ENCODE assay signal across 8 cellular contexts in genomic region chr17:77391668-77392375, GRCh38.
DNase-seq lines count a peak whose midpoint lies in the region; ATAC-seq and TF ChIP-seq lines count a peak whose summit lies in the region.

No MANE protein-coding gene starts in this region.

- 21% methylated on average over 4 of the region's 7 CpGs for WGBS in mesenchymal stem cell
- WGBS in tibial nerve, 2 donors, result 24 to 29% methylated on average over 7 of the region's 7 CpGs

- peaks cover 0 to 18% (median 2%) of the 10 kb centered on the region in 11 experiments; a peak in 6 of 22 replicates for H3K36me3 ChIP-seq in BLaER1 treated with 17β-estradiol and CSF1 and Interleukin-3, amounts not matched to agents 10 nM and 100 nM
- peaks cover 18% of the 10 kb centered on the region; the same call in 1 of the 2 replicates for H3K36me3 ChIP-seq in RWPE2 (ENCODE audit: low read depth)
- H3K36me3 ChIP-seq in mesenchymal stem cell (ENCODE audit: control insufficient read depth in 1 of 2, insufficient read depth in 2 of 2, low read depth in 1 of 2, low read length in 2 of 2), result peaks cover 24 to 40% of the 10 kb centered on the region in 2 experiments
- H3K36me3 ChIP-seq in tibial nerve, result no peaks in the 10 kb centered on the region

- H3K79me1 ChIP-seq in mesenchymal stem cell (replicated peaks; ENCODE audit: low read length, poor library complexity, severe bottlenecking), result peaks cover 2% of the 10 kb centered on the region

- H3K4ac ChIP-seq in mesenchymal stem cell (ENCODE audit: low read depth in 1 of 2, low read length in 2 of 2), result peak overlapping the region; percentile 63 to 82

- H3K4me1 ChIP-seq in BLaER1 treated with 17β-estradiol and CSF1 and Interleukin-3, amounts not matched to agents 10 nM and 100 nM, result peaks cover 91 to 100% (median 97%) of the 10 kb centered on the region in 10 experiments
- H3K4me1 ChIP-seq in RWPE2 (ENCODE audit: insufficient read depth, poor library complexity, severe bottlenecking), result peaks cover 7% of the 10 kb centered on the region
- H3K4me1 ChIP-seq in mesenchymal stem cell (ENCODE audit: control insufficient read depth, insufficient read depth, low read depth, low read length), result peaks cover 63% of the 10 kb centered on the region
- peaks cover 0 to 97% (median 78%) of the 10 kb centered on the region in 4 donors for H3K4me1 ChIP-seq in tibial nerve

- H3K14ac ChIP-seq in mesenchymal stem cell (ENCODE audit: low read length in 2 of 2), result no peak overlapping the region

- peak overlapping the region; percentile 4 to 91 (median 76); a peak in 19 of 22 replicates for H3K27ac ChIP-seq in BLaER1 treated with 17β-estradiol and CSF1 and Interleukin-3, amounts not matched to agents 10 nM and 100 nM
- H3K27ac ChIP-seq in RWPE2 (ENCODE audit: poor library complexity, severe bottlenecking) (peak overlapping the region; percentile 16), coronary artery (peak overlapping the region; percentile 67 to 85), mesenchymal stem cell (ENCODE audit: low read length, poor library complexity, severe bottlenecking) (peak overlapping the region; percentile 67), tibial nerve (peak overlapping the region; percentile 65 to 88 (median 80))

- peak overlapping the region; percentile 71 for H2BK120ac ChIP-seq in mesenchymal stem cell (ENCODE audit: low read depth, low read length)

- peak overlapping the region; percentile 15 to 88 for H2BK12ac ChIP-seq in mesenchymal stem cell (ENCODE audit: low read length in 2 of 2)

- ATAC-seq in RWPE2 (ENCODE audit: low read depth), result peak; percentile 48
- ATAC-seq in HG02571 (IDR thresholded peaks at IDR 0.05; ENCODE audit: unreplicated experiment), result no peak
- no peak for ATAC-seq in GM21737 (IDR thresholded peaks at IDR 0.05; ENCODE audit: unreplicated experiment)
- no peak for ATAC-seq in GM21717 (IDR thresholded peaks at IDR 0.05; ENCODE audit: unreplicated experiment)

- H3K9me3 ChIP-seq in BLaER1 treated with 17β-estradiol and CSF1 and Interleukin-3, amounts not matched to agents 10 nM and 100 nM (replicated peaks in 1 of 11), result no peaks in the 10 kb centered on the region
- no peaks in the 10 kb centered on the region for H3K9me3 ChIP-seq in RWPE2 (ENCODE audit: severe bottlenecking)
- H3K9me3 ChIP-seq in mesenchymal stem cell (ENCODE audit: control insufficient read depth, low read length), result no peaks in the 10 kb centered on the region
- no peaks in the 10 kb centered on the region for H3K9me3 ChIP-seq in tibial nerve

- peak overlapping the region; percentile 52 for H4K91ac ChIP-seq in mesenchymal stem cell (ENCODE audit: low read length)

- H3K23ac ChIP-seq in mesenchymal stem cell (ENCODE audit: low read length in 2 of 2), result no peak overlapping the region

- TF ChIP-seq CTCF in RWPE2 (IDR thresholded peaks at IDR 0.05; ENCODE audit: poor library complexity, severe bottlenecking) (no peak), coronary artery (IDR thresholded peaks at IDR 0.05) (no peak), tibial nerve (IDR thresholded peaks at IDR 0.05) (no peak)

- peak overlapping the region; percentile 82 for H2BK15ac ChIP-seq in mesenchymal stem cell (ENCODE audit: low read depth, poor library complexity, severe bottlenecking)

- peak overlapping the region; percentile 73 to 100 (median 97) for H3K4me2 ChIP-seq in BLaER1 treated with 17β-estradiol and CSF1 and Interleukin-3, amounts not matched to agents 10 nM and 100 nM
- H3K4me2 ChIP-seq in mesenchymal stem cell (ENCODE audit: low read length, poor library complexity, severe bottlenecking), result peak overlapping the region; percentile 11

- no peak overlapping the region for H2BK5ac ChIP-seq in mesenchymal stem cell (ENCODE audit: low read depth, low read length, poor library complexity, severe bottlenecking)

- H3K27me3 ChIP-seq in BLaER1 treated with 17β-estradiol and CSF1 and Interleukin-3, amounts not matched to agents 10 nM and 100 nM, result no peaks in the 10 kb centered on the region
- no peaks in the 10 kb centered on the region for H3K27me3 ChIP-seq in RWPE2 (ENCODE audit: insufficient read depth, poor library complexity, severe bottlenecking)
- H3K27me3 ChIP-seq in mesenchymal stem cell (ENCODE audit: control insufficient read depth in 1 of 2, insufficient read depth in 1 of 2, low read length in 2 of 2), result no peaks in the 10 kb centered on the region
- no peaks in the 10 kb centered on the region for H3K27me3 ChIP-seq in tibial nerve

- TF ChIP-seq EP300 in tibial nerve (IDR thresholded peaks at IDR 0.05), result peak in 1 of 2 donors; percentile 68

- TF ChIP-seq POLR2A in tibial nerve (IDR thresholded peaks at IDR 0.05), result no peak

- H4K20me1 ChIP-seq in BLaER1 treated with 17β-estradiol and CSF1 and Interleukin-3, amounts not matched to agents 10 nM and 100 nM, result peaks cover 25 to 81% (median 50%) of the 10 kb centered on the region in 11 experiments; a peak in 20 of 22 replicates

- H3K4me3 ChIP-seq in BLaER1 treated with 17β-estradiol and CSF1 and Interleukin-3, amounts not matched to agents 10 nM and 100 nM, result peak overlapping the region in 8 of 10 experiments; percentile 12 to 55 (median 50); a peak in 13 of 20 replicates
- H3K4me3 ChIP-seq in RWPE2 (ENCODE audit: severe bottlenecking) (no peak overlapping the region), coronary artery (peak overlapping the region; percentile 31), mesenchymal stem cell (ENCODE audit: insufficient read depth in 1 of 2, low read depth in 1 of 2, low read length in 2 of 2) (peak overlapping the region in 1 of 2 experiments; percentile 35), tibial nerve (no peak overlapping the region)

- H2AFZ ChIP-seq in mesenchymal stem cell (ENCODE audit: low read depth, low read length), result no peak overlapping the region

- peak overlapping the region; percentile 57 to 82 (median 67); a peak in 20 of 22 replicates for H3K9ac ChIP-seq in BLaER1 treated with 17β-estradiol and CSF1 and Interleukin-3, amounts not matched to agents 10 nM and 100 nM
- peak overlapping the region; percentile 83 for H3K9ac ChIP-seq in mesenchymal stem cell (ENCODE audit: low read length)

- DNase-seq in RWPE2 (ENCODE audit: low spot score), result no peak
- DNase-seq in coronary artery (ENCODE audit: low spot score), result no peak
- DNase-seq in mesenchymal stem cell, result peak; percentile 99
- DNase-seq in tibial nerve (ENCODE audit: low spot score in 2 of 2), result peak; percentile 74 to 81

- H3K18ac ChIP-seq in mesenchymal stem cell (ENCODE audit: low read depth in 1 of 2, low read length in 2 of 2), result peak overlapping the region; percentile 77 to 93

- peak overlapping the region; percentile 50 for H4K8ac ChIP-seq in mesenchymal stem cell (ENCODE audit: low read length)

- H2AK5ac ChIP-seq in mesenchymal stem cell (ENCODE audit: low read length, severe bottlenecking), result no peak overlapping the region

Comparison
In these comparisons a context has a peak if more than half of its experiments do, and no peak if none do; other contexts are left out.
1. H3K27ac ChIP-seq: peak in every context shown above with its lines; median percentile 80 in tibial nerve; 76 in BLaER1 treated with 17β-estradiol and CSF1 and Interleukin-3, amounts not matched to agents 10 nM and 100 nM; 76 in coronary artery; 67 in mesenchymal stem cell; 16 in RWPE2.
2. H3K4me3 ChIP-seq: peak in BLaER1 treated with 17β-estradiol and CSF1 and Interleukin-3, amounts not matched to agents 10 nM and 100 nM (8 of 10) and coronary artery (single experiment); none in RWPE2 (single experiment) and tibial nerve (0 of 4).
3. DNase-seq: peak in mesenchymal stem cell (single experiment) and tibial nerve (2 of 2); none in RWPE2 (single experiment) and coronary artery (single experiment).